9 cellular contexts compared by ENCODE assay signal in the genomic region with DNA sequence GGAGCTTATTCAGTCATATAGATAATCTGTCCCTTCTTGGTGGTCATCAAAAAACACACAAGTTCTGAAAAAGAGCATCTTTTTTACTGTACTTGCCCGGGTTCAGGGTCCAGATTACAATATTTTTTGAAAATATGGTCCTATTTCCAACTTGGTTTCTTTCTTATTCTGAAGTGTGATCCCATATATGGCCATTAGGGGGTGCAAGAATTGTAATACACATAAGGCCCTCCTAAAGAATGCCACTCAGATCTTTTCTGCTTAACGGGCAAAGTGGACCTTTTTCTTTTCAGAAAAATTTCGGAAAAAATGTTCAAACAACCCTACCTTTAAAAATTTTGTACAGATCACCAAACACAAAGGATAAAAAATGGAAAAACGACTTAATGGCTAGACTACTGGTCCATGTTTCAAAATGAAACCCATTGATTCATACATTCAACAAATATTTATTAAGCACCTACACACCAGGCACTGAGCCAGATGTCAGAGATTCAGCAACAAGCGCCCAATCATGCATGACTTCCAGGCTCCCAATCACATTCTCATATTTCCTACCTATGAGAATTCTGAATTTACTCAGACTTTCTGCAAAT.
DNase-seq lines count a peak whose midpoint lies in the region; ATAC-seq and TF ChIP-seq lines count a peak whose summit lies in the region.
"Had no signal": no experiment of that assay in that cellular context is flagged by ENCODE, and none has a peak within 500 bp of the region (broad histone marks: within the 10 kb centered on the region; RNA-seq: fewer than 3 reads in every experiment).

No MANE protein-coding gene starts in this region.

- H3K4me1 ChIP-seq in RWPE2 (ENCODE audit: insufficient read depth, poor library complexity, severe bottlenecking) (peaks cover 4% of the 10 kb centered on the region), thoracic aorta (ENCODE audit: control insufficient read depth in 1 of 2, low read depth in 2 of 2) (no peaks in the 10 kb centered on the region)

- H3K27me3 ChIP-seq in RWPE2 (ENCODE audit: insufficient read depth, poor library complexity, severe bottlenecking) (no peaks in the 10 kb centered on the region), thoracic aorta (replicated peaks; ENCODE audit: insufficient read depth) (no peaks in the 10 kb centered on the region)

- no peak for ATAC-seq in RWPE2 (ENCODE audit: low read depth)
- no peak for ATAC-seq in thoracic aorta (ENCODE audit: insufficient number of reproducible peaks, low FRiP score, low read depth)
- ATAC-seq in HG03469 (IDR thresholded peaks at IDR 0.05; ENCODE audit: unreplicated experiment) = no peak
- no peak for ATAC-seq in GM18873 (IDR thresholded peaks at IDR 0.05; ENCODE audit: low FRiP score, unreplicated experiment)
- ATAC-seq: activated T-cell treated with anti-CD3 and anti-CD28 coated beads, Interleukin-2, amount 50 U/mL, for 72 hours had no signal

- H3K4me3 ChIP-seq in HFF-Myc (replicated peaks; ENCODE audit: low read depth, low read length) (no peak overlapping the region), RWPE2 (ENCODE audit: severe bottlenecking) (no peak overlapping the region), thoracic aorta (no peak overlapping the region)

- no peak overlapping the region for H3K27ac ChIP-seq in RWPE2 (ENCODE audit: poor library complexity, severe bottlenecking)
- H3K27ac ChIP-seq in thoracic aorta = no peak overlapping the region

- no peaks in the 10 kb centered on the region for H3K36me3 ChIP-seq in RWPE2 (ENCODE audit: low read depth)
- no peaks in the 10 kb centered on the region for H3K36me3 ChIP-seq in thoracic aorta

- DNase-seq in NCI-H146 (lab: John Stamatoyannopoulos, UW) = peak; percentile 2
- no peak for DNase-seq in NCI-H146 treated with DMSO at 0.1 percent for 48 hours (lab: John Stamatoyannopoulos, UW; ENCODE audit: unreplicated experiment)
- no peak for DNase-seq in HFF-Myc (ENCODE audit: extremely low read depth, low read depth)
- no peak for DNase-seq in RWPE2 (ENCODE audit: low spot score)
- DNase-seq in globus pallidus (ENCODE audit: low spot score) = peak; percentile 25
- DNase-seq in thoracic aorta (ENCODE audit: low spot score) = no peak

- no peaks in the 10 kb centered on the region for H3K9me3 ChIP-seq in RWPE2 (ENCODE audit: severe bottlenecking)
- no peaks in the 10 kb centered on the region for H3K9me3 ChIP-seq in thoracic aorta

- TF ChIP-seq CTCF in HFF-Myc (IDR thresholded peaks at IDR 0.05; ENCODE audit: low read depth, low read length, missing control alignments) (peak; percentile 59), RWPE2 (IDR thresholded peaks at IDR 0.05; ENCODE audit: poor library complexity, severe bottlenecking) (peak; percentile 68), thoracic aorta (IDR thresholded peaks at IDR 0.05) (peak; percentile 71)

Comparison
In these comparisons a context has a peak if more than half of its experiments do, and no peak if none do; other contexts are left out.
1. DNase-seq: peak in NCI-H146 (single experiment) and globus pallidus (single experiment); none in NCI-H146 treated with DMSO at 0.1 percent for 48 hours (single experiment), HFF-Myc (single experiment), RWPE2 (single experiment) and thoracic aorta (single experiment).
2. Peak in every context shown above with its lines, with median percentiles within 50 percentile points of each other: CTCF ChIP-seq.